22 cellular contexts compared by ENCODE assay signal in the genomic region with DNA sequence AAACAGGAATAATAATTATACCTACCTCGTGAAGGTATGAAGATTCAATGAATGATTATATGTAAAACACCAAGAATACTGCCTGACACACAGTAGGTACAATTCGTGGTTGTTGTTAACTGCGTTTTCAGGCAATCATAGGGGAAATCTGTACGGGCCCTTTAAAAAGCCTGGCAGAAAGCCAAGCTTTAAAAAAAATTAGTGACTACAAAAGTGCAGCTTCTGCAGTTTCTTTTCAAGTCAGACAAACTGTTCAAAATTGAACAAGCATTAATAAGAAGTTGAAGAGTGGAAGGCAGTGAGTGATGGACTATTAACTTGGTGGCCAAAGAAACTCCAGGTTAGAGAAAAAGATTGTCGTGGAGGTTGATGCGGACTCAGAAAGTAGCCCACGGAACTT.
DNase-seq lines count a peak whose midpoint lies in the region; ATAC-seq and TF ChIP-seq lines count a peak whose summit lies in the region.
"Had no signal": no experiment of that assay in that cellular context is flagged by ENCODE, and none has a peak within 500 bp of the region (broad histone marks: within the 10 kb centered on the region; RNA-seq: fewer than 3 reads in every experiment).

No MANE protein-coding gene starts in this region.

- H3K4ac ChIP-seq in IMR-90 (ENCODE audit: low read depth, low read length), result peak overlapping the region; percentile 90

- H3K27ac ChIP-seq in IMR-90 (ENCODE audit: insufficient read depth, low read length) (peak overlapping the region; percentile 76; the same call in 1 of the 2 replicates), PC-3 (ENCODE audit: low read length) (no peak overlapping the region)

- H3K9me3 ChIP-seq in IMR-90 (ENCODE audit: control insufficient read depth, insufficient read depth, low read length), result no peaks in the 10 kb centered on the region
- H3K9me3 ChIP-seq in PC-3 (ENCODE audit: low read length), result no peaks in the 10 kb centered on the region

- no peaks in the 10 kb centered on the region for H3F3A ChIP-seq in PC-3 (ENCODE audit: low read length, unreplicated experiment)

- intact Hi-C loops in IMR-90 (cut with micrococcal nuclease) (no loop called here), PC-3 (cut with micrococcal nuclease) (no loop called here)

- CTCF ChIA-PET in IMR-90 (lab: Yijun Ruan, JAX), result no interaction called here
- CTCF ChIA-PET in PC-3 (lab: Charles Lee), result no interaction called here
- CTCF ChIA-PET in activated CD4-positive, alpha-beta memory T cell treated with anti-CD3 and anti-CD28 coated beads, Interleukin-2, amount 10 ng/mL, durations not matched to agents 7 days and 5 days (lab: Charles Lee), result no interaction called here

- H3K27me3 ChIP-seq in IMR-90 (ENCODE audit: control insufficient read depth, insufficient read depth, low read length) (no peaks in the 10 kb centered on the region), PC-3 (ENCODE audit: low read length) (no peaks in the 10 kb centered on the region)

- H3K9ac ChIP-seq in IMR-90 (ENCODE audit: low read depth, low read length) (peak overlapping the region; percentile 49; the same call in 1 of the 2 replicates), PC-3 (ENCODE audit: low read length) (no peak overlapping the region)

- H3K27me3 Mint-ChIP-seq in effector memory CD8-positive, alpha-beta T cell, result peaks cover 13 to 17% of the 10 kb centered on the region in 2 donors
- H3K27me3 Mint-ChIP-seq in activated CD4-positive, alpha-beta memory T cell treated with anti-CD3 and anti-CD28 coated beads, Interleukin-2, amount 10 ng/mL, durations not matched to agents 7 days and 5 days, result no peaks in the 10 kb centered on the region
- H3K27me3 Mint-ChIP-seq: T-helper 17 cell had no signal

- in situ Hi-C loops in IMR-90 (cut with MboI; ENCODE audit: low sequenced_read_pairs), result no loop called here

- peak overlapping the region; percentile 89 for H3K14ac ChIP-seq in IMR-90 (replicated peaks; ENCODE audit: low read depth, low read length)

- peak overlapping the region; percentile 58 for H3K23ac ChIP-seq in IMR-90 (ENCODE audit: low read depth, low read length)

- peak overlapping the region; percentile 54; the same call in 1 of the 2 replicates for H3K56ac ChIP-seq in IMR-90 (ENCODE audit: extremely low read depth, insufficient read depth, low read length)

- no peak overlapping the region for H3K4me3 Mint-ChIP-seq in effector memory CD8-positive, alpha-beta T cell
- no peak overlapping the region for H3K4me3 Mint-ChIP-seq in activated CD4-positive, alpha-beta memory T cell treated with anti-CD3 and anti-CD28 coated beads, Interleukin-2, amount 10 ng/mL, durations not matched to agents 7 days and 5 days
- H3K4me3 Mint-ChIP-seq: IgD-negative memory B cell, T-helper 17 cell had no signal

- H3K27ac Mint-ChIP-seq in effector memory CD8-positive, alpha-beta T cell, result no peak overlapping the region
- H3K27ac Mint-ChIP-seq in activated CD4-positive, alpha-beta memory T cell treated with anti-CD3 and anti-CD28 coated beads, Interleukin-2, amount 10 ng/mL, durations not matched to agents 7 days and 5 days, result no peak overlapping the region
- H3K27ac Mint-ChIP-seq: IgD-negative memory B cell, T-helper 17 cell had no signal

- peak overlapping the region; percentile 90 for H2BK120ac ChIP-seq in IMR-90 (ENCODE audit: low read depth, low read length)

- BruUV-seq in IMR-90 (replicated peaks; lab: Mats Ljungman, UMichigan), result no TSS peak
- BruUV-seq in PC-3 (replicated peaks; lab: Mats Ljungman, UMichigan), result no TSS peak

- peak overlapping the region; percentile 98 for H2BK20ac ChIP-seq in IMR-90 (ENCODE audit: low read depth, low read length)

- no peaks in the 10 kb centered on the region for H3K36me3 Mint-ChIP-seq in effector memory CD8-positive, alpha-beta T cell (ENCODE audit: insufficient read depth)
- no peaks in the 10 kb centered on the region for H3K36me3 Mint-ChIP-seq in activated CD4-positive, alpha-beta memory T cell treated with anti-CD3 and anti-CD28 coated beads, Interleukin-2, amount 10 ng/mL, durations not matched to agents 7 days and 5 days (ENCODE audit: low read depth)
- H3K36me3 Mint-ChIP-seq: IgD-negative memory B cell had no signal

- ATAC-seq in IMR-90 (ENCODE audit: low read depth) (no peak), PC-3 (no peak), GM19324 (IDR thresholded peaks at IDR 0.05; ENCODE audit: low FRiP score, unreplicated experiment) (no peak)
- no peak for ATAC-seq in effector memory CD8-positive, alpha-beta T cell (replicated peaks)
- ATAC-seq: HCT116, T-helper 17 cell had no signal

- POLR2A ChIA-PET in IMR-90 (lab: Charles Lee; ENCODE audit: unreplicated experiment) (interaction anchor here (0.6 kb wide), 1 partner anchor 88 kb away, joined by 5 read pairs; no protein-coding TSS in a partner anchor), PC-3 (lab: Charles Lee; ENCODE audit: unreplicated experiment) (no interaction called here)
- POLR2A ChIA-PET in activated CD4-positive, alpha-beta memory T cell treated with anti-CD3 and anti-CD28 coated beads, Interleukin-2, amount 10 ng/mL, durations not matched to agents 7 days and 5 days (lab: Charles Lee), result no interaction called here

- H3K9me3 Mint-ChIP-seq in effector memory CD8-positive, alpha-beta T cell, result peaks cover 7 to 20% of the 10 kb centered on the region in 2 donors
- H3K9me3 Mint-ChIP-seq in activated CD4-positive, alpha-beta memory T cell treated with anti-CD3 and anti-CD28 coated beads, Interleukin-2, amount 10 ng/mL, durations not matched to agents 7 days and 5 days, result peaks cover 12% of the 10 kb centered on the region

- H4K5ac ChIP-seq in IMR-90 (ENCODE audit: low read depth, low read length), result peak overlapping the region; percentile 97

- no peaks in the 10 kb centered on the region for H3K79me2 ChIP-seq in PC-3 (ENCODE audit: low read length)

- H3K36me3 ChIP-seq in IMR-90 (ENCODE audit: control insufficient read depth, insufficient read depth, low read length) (no peaks in the 10 kb centered on the region), PC-3 (ENCODE audit: low read depth, low read length) (no peaks in the 10 kb centered on the region)

- no peak overlapping the region for H2AFZ ChIP-seq in IMR-90 (replicated peaks; ENCODE audit: low read length, poor library complexity)
- no peak overlapping the region for H2AFZ ChIP-seq in PC-3 (ENCODE audit: low read length)

- H3K18ac ChIP-seq in IMR-90 (ENCODE audit: low read depth, low read length), result peak overlapping the region; percentile 97

- H3K4me3 ChIP-seq in IMR-90 (ENCODE audit: insufficient read depth, low read depth, low read length), result no peak overlapping the region
- H3K4me3 ChIP-seq in PC-3 (ENCODE audit: low read length), result no peak overlapping the region

- H3K4me2 ChIP-seq in IMR-90 (ENCODE audit: low read depth, low read length), result no peak overlapping the region
- H3K4me2 ChIP-seq in PC-3 (ENCODE audit: low read length), result no peak overlapping the region

- no peaks in the 10 kb centered on the region for H3K9me2 ChIP-seq in PC-3 (replicated peaks; ENCODE audit: low read length)

- H3K4me1 Mint-ChIP-seq in effector memory CD8-positive, alpha-beta T cell (ENCODE audit: low read depth in 2 of 2), result no peaks in the 10 kb centered on the region
- H3K4me1 Mint-ChIP-seq in activated CD4-positive, alpha-beta memory T cell treated with anti-CD3 and anti-CD28 coated beads, Interleukin-2, amount 10 ng/mL, durations not matched to agents 7 days and 5 days, result no peaks in the 10 kb centered on the region
- H3K4me1 Mint-ChIP-seq: IgD-negative memory B cell, T-helper 17 cell had no signal

- H3K79me1 ChIP-seq in IMR-90 (ENCODE audit: low read depth in 1 of 2, low read length in 2 of 2), result peaks cover 14 to 47% of the 10 kb centered on the region in 2 experiments; a peak in 3 of 4 replicates

- H4K91ac ChIP-seq in IMR-90 (ENCODE audit: insufficient read depth, low read depth, low read length), result peak overlapping the region; percentile 92

- H4K8ac ChIP-seq in IMR-90 (ENCODE audit: low read depth in 2 of 2, low read length in 2 of 2), result peak overlapping the region; percentile 37 to 87

- TF ChIP-seq RAD21 in IMR-90 (IDR thresholded peaks at IDR 0.05; ENCODE audit: low read length), result no peak

- H2AK9ac ChIP-seq in IMR-90 (replicated peaks; ENCODE audit: low read depth, low read length, poor library complexity), result peak overlapping the region; percentile 43

- TF ChIP-seq CTCF in IMR-90 (conservative IDR thresholded peaks at IDR 0.05; ENCODE audit: low read depth, low read length) (no peak), PC-3 (conservative IDR thresholded peaks at IDR 0.05; ENCODE audit: low read depth, low read length) (no peak)

- 67% methylated on average over 6 of the region's 7 CpGs; no CpG with 5 or more reads in 1 of the 2 experiments for WGBS in IMR-90 (ENCODE audit: extremely low coverage in 2 of 2, insufficient read length in 1 of 2), 2 experiments

- peak overlapping the region; percentile 46 for H2BK5ac ChIP-seq in IMR-90 (ENCODE audit: low read depth, low read length, poor library complexity, severe bottlenecking)

- dilution Hi-C loops in IMR-90 (cut with HindIII; ENCODE audit: low sequenced_read_pairs, unreplicated experiment), result no loop called here

- H2AK5ac ChIP-seq in IMR-90 (ENCODE audit: low read depth, low read length), result peak overlapping the region; percentile 99

- peak overlapping the region; percentile 71 for H2BK15ac ChIP-seq in IMR-90 (ENCODE audit: low read depth, low read length)

- H3K4me1 ChIP-seq in IMR-90 (ENCODE audit: control insufficient read depth, insufficient read depth, low read length), result peaks cover 26% of the 10 kb centered on the region
- 0 out of 2 replicates have a peak, but pooled peaks cover 3% of the 10 kb centered on the region for H3K4me1 ChIP-seq in PC-3 (ENCODE audit: insufficient read depth, low read length)

- TF ChIP-seq POLR2A in IMR-90 (IDR thresholded peaks at IDR 0.05; ENCODE audit: low read depth, low read length), result no peak

- H4K20me1 ChIP-seq in IMR-90 (ENCODE audit: insufficient read depth, low read length) (no peaks in the 10 kb centered on the region), PC-3 (ENCODE audit: low read length) (no peaks in the 10 kb centered on the region)

- H3K9me1 ChIP-seq in IMR-90 (ENCODE audit: insufficient read depth, low read length), result peaks cover 16% of the 10 kb centered on the region

- DNase-seq in IMR-90, result no peak
- DNase-seq in RPMI8226, result peak; percentile 81
- DNase-seq in fibroblast of peridontal ligament (ENCODE audit: extremely low read depth), result peak; percentile 35
- DNase-seq in effector memory CD8-positive, alpha-beta T cell, result no peak
- no peak for DNase-seq in PC-3
- no peak for DNase-seq in activated CD4-positive, alpha-beta memory T cell treated with anti-CD3 and anti-CD28 coated beads, Interleukin-2, amount 10 ng/mL, durations not matched to agents 7 days and 5 days
- DNase-seq: Calu3; DMS79 treated with DMSO at 0.1 percent for 48 hours; GF-D8; Karpas-422; NCI-H1092 treated with DMSO at 0.1 percent for 48 hours; NCI-H1436; NCI-H187; NCI-H2081 treated with DMSO at 0.1 percent for 48 hours; NCI-H524; NCI-H774; NK-92 treated with Interleukin-12 subunit alpha and Interleukin-12 subunit beta, amount 100 ng/mL, for 24 hours; SHP77 treated with DMSO at 0.1 percent for 48 hours; T-helper 17 cell had no signal

TF ChIP-seq in IMR-90, 13 proteins besides CTCF, POLR2A, EP300 and RAD21:
- TF ChIP-seq MAFK (IDR thresholded peaks at IDR 0.05; ENCODE audit: low read depth, low read length) (0 out of 2 replicates have a peak, but pooled peaks have one; percentile 28), MXI1 (IDR thresholded peaks at IDR 0.05; ENCODE audit: borderline replicate concordance, low read depth, low read length) (no peak)

Comparison
In these comparisons a context has a peak if more than half of its experiments do, and no peak if none do; other contexts are left out.
1. DNase-seq: peak in RPMI8226 (single experiment) and fibroblast of peridontal ligament (single experiment); none in IMR-90 (single experiment), effector memory CD8-positive, alpha-beta T cell (0 of 3), PC-3 (single experiment) and activated CD4-positive, alpha-beta memory T cell treated with anti-CD3 and anti-CD28 coated beads, Interleukin-2, amount 10 ng/mL, durations not matched to agents 7 days and 5 days (single experiment).